8 cellular contexts compared by ENCODE assay signal in the genomic region with DNA sequence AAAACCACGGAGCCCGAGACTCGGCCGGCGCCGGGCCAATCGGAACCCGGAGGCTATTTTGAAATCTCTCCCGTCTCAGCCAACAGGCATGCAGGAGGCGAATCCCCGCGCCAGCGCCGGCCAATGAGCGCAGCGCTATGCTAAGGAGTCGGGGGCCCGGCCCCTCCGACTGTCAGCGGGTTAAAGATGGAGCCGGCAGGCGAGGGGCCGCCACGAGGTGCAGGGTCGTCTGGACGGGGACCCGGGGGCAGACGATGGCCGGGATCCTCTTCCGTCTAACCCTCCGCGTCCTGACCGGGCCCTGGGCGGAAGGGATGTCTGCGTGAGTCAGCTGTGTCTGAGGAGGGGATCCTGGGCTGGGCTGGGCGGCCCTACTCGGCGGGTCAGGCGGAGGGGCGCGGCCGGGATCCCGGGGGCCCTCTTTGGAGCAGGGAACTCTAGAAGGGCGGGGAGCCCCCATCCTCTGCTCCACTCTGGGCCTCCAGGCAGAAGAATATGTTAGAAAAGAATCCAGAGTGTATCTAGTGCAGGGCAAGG. TPM values are rescaled to one million over a fixed set of nuclear protein-coding genes. Genes with fewer than 3 reads are reported as not detected.
A peak's percentile ranks its signal among the peaks of the same experiment; 100 is the strongest.
DNase-seq lines count a peak whose midpoint lies in the region; ATAC-seq and TF ChIP-seq lines count a peak whose summit lies in the region.

No MANE protein-coding gene starts in this region.

- H3K27me3 Mint-ChIP-seq in activated T-cell treated with anti-CD3 and anti-CD28 coated beads, Interleukin-2, amount 50 U/mL, for 4 hours (ENCODE audit: low read depth) = no peaks in the 10 kb centered on the region
- H3K27me3 Mint-ChIP-seq in naive thymus-derived CD4-positive, alpha-beta T cell = no peaks in the 10 kb centered on the region

- in situ Hi-C loops in Panc1 (cut with HindIII; ENCODE audit: low pct_unique_long_range_greater_than_20kb, low sequenced_read_pairs) = no loop called here

- peaks cover 24% of the 10 kb centered on the region for H3K4me1 Mint-ChIP-seq in activated T-cell treated with anti-CD3 and anti-CD28 coated beads, Interleukin-2, amount 50 U/mL, for 4 hours (ENCODE audit: low read depth)
- H3K4me1 Mint-ChIP-seq in naive thymus-derived CD4-positive, alpha-beta T cell = peaks cover 16 to 38% (median 30%) of the 10 kb centered on the region in 7 donors

- CTCF ChIA-PET in Panc1 (lab: Charles Lee) = no interaction called here
- CTCF ChIA-PET in naive thymus-derived CD4-positive, alpha-beta T cell (lab: Charles Lee) = no interaction called here

- no peaks in the 10 kb centered on the region for H3K27me3 ChIP-seq in Panc1 (ENCODE audit: control insufficient read depth, insufficient read depth, low read length)
- no peaks in the 10 kb centered on the region for H3K27me3 ChIP-seq in naive thymus-derived CD4-positive, alpha-beta T cell (ENCODE audit: control insufficient read depth in 2 of 2, insufficient read depth in 2 of 2, low read length in 2 of 2)

- DNase-seq in DMS153 (lab: John Stamatoyannopoulos, UW) = peak; percentile 66
- DNase-seq in HuH-7 (ENCODE audit: low spot score) = peak; percentile 98
- no peak for DNase-seq in Panc1 (ENCODE audit: low read depth, low spot score)
- peak; percentile 71 for DNase-seq in activated T-cell treated with anti-CD3 and anti-CD28 coated beads, Interleukin-2, amount 50 U/mL, for 4 hours
- peak; percentile 83 for DNase-seq in fibroblast of gingiva (ENCODE audit: low read depth)
- peak; percentile 60 to 90 (median 77) for DNase-seq in naive thymus-derived CD4-positive, alpha-beta T cell
- DNase-seq in stimulated activated CD8-positive, alpha-beta memory T cell treated with anti-CD3 and anti-CD28 coated beads, Interleukin-7, amount 100 ng/mL, for 48 hours (ENCODE audit: extremely low read depth in 1 of 2, low read depth in 1 of 2) = peak; percentile 82 to 85

- BruUV-seq in Panc1 (replicated peaks; lab: Mats Ljungman, UMichigan) = no TSS peak

- ATAC-seq in GM21447 (IDR thresholded peaks at IDR 0.05; ENCODE audit: unreplicated experiment) (peak; percentile 87), Panc1 (peak; percentile 96)
- ATAC-seq in activated T-cell treated with anti-CD3 and anti-CD28 coated beads, Interleukin-2, amount 50 U/mL, for 4 hours = peak; percentile 98 to 99
- ATAC-seq in naive thymus-derived CD4-positive, alpha-beta T cell = peak; percentile 98

- no peaks in the 10 kb centered on the region for H3K9me3 ChIP-seq in Panc1 (ENCODE audit: control insufficient read depth, insufficient read depth, low read depth, low read length)
- no peaks in the 10 kb centered on the region for H3K9me3 ChIP-seq in naive thymus-derived CD4-positive, alpha-beta T cell (ENCODE audit: control insufficient read depth in 2 of 3, low read length in 3 of 3)

- H3K36me3 Mint-ChIP-seq in activated T-cell treated with anti-CD3 and anti-CD28 coated beads, Interleukin-2, amount 50 U/mL, for 4 hours (ENCODE audit: insufficient read depth) = no peaks in the 10 kb centered on the region
- peaks cover 0 to 6% (median 0%) of the 10 kb centered on the region in 5 donors for H3K36me3 Mint-ChIP-seq in naive thymus-derived CD4-positive, alpha-beta T cell

- no peaks in the 10 kb centered on the region for H3K36me3 ChIP-seq in Panc1 (ENCODE audit: control insufficient read depth, insufficient read depth, low read length)
- no peaks in the 10 kb centered on the region for H3K36me3 ChIP-seq in naive thymus-derived CD4-positive, alpha-beta T cell (ENCODE audit: control insufficient read depth in 2 of 3, insufficient read depth in 3 of 3, low read length in 3 of 3)

- intact Hi-C loops in Panc1 (cut with micrococcal nuclease; ENCODE audit: unreplicated experiment) = no loop called here
- intact Hi-C loops in naive thymus-derived CD4-positive, alpha-beta T cell (cut with micrococcal nuclease) = loop anchor here in 1 of 2 donors (1.0 kb wide), 2 partner anchors 10 to 13 kb away; partner anchors contain the start of gene SDF2L1

- H3K27ac Mint-ChIP-seq in naive thymus-derived CD4-positive, alpha-beta T cell = peak overlapping the region in 3 of 9 donors; percentile 8 to 85 (median 59)

- POLR2A ChIA-PET in Panc1 (lab: Charles Lee) = interaction anchor here (0.6 kb wide), 1 partner anchor 11 kb away, joined by 5 read pairs; no protein-coding TSS in a partner anchor
- POLR2A ChIA-PET in naive thymus-derived CD4-positive, alpha-beta T cell (lab: Charles Lee) = interaction anchor here (0.9 to 4.4 kb wide), 5 partner anchors 10 to 22 kb away, joined by 3 to 23 read pairs (median 3); partner anchors contain the start of genes PPIL2, SDF2L1 and YDJC

- H3K4me3 Mint-ChIP-seq in activated T-cell treated with anti-CD3 and anti-CD28 coated beads, Interleukin-2, amount 50 U/mL, for 4 hours = peak overlapping the region; percentile 86
- peak overlapping the region; percentile 82 to 89 (median 88) for H3K4me3 Mint-ChIP-seq in naive thymus-derived CD4-positive, alpha-beta T cell

- peak overlapping the region; percentile 64 to 69 for H3K4me3 ChIP-seq in Panc1 (ENCODE audit: low read depth in 2 of 2, low read length in 2 of 2)
- peak overlapping the region; percentile 63 for H3K4me3 ChIP-seq in naive thymus-derived CD4-positive, alpha-beta T cell (ENCODE audit: low read length)

- no peak for TF ChIP-seq CTCF in Panc1 (IDR thresholded peaks at IDR 0.05)

- peaks cover 2% of the 10 kb centered on the region; the same call in 1 of the 2 replicates for H3K4me1 ChIP-seq in Panc1 (ENCODE audit: control insufficient read depth, insufficient read depth, low read length)
- H3K4me1 ChIP-seq in naive thymus-derived CD4-positive, alpha-beta T cell (ENCODE audit: control insufficient read depth in 2 of 2, insufficient read depth in 2 of 2, low read length in 2 of 2) = peaks cover 9 to 20% of the 10 kb centered on the region in 2 donors

- peak overlapping the region; percentile 75; the same call in 1 of the 2 replicates for H3K27ac ChIP-seq in Panc1 (ENCODE audit: low read length)
- peak overlapping the region; percentile 45 for H3K27ac ChIP-seq in naive thymus-derived CD4-positive, alpha-beta T cell (ENCODE audit: low read depth, low read length)

- H3K9me3 Mint-ChIP-seq in activated T-cell treated with anti-CD3 and anti-CD28 coated beads, Interleukin-2, amount 50 U/mL, for 4 hours = no peaks in the 10 kb centered on the region
- H3K9me3 Mint-ChIP-seq in naive thymus-derived CD4-positive, alpha-beta T cell = no peaks in the 10 kb centered on the region

RNA-seq across cellular contexts. Expression of gene SDF2L1, which starts 10.0 kb away (rescaled TPM):
- total RNA-seq in Panc1 (2021; ENCODE audit: unreplicated experiment) = 66.0 TPM
- 101 TPM for polyA plus RNA-seq in Panc1 (2012; ENCODE audit: insufficient read length)
- 100 to 1,000 TPM; 151 to 173 (median 163) TPM for total RNA-seq in activated T-cell treated with anti-CD3 and anti-CD28 coated beads, Interleukin-2, amount 50 U/mL, for 4 hours
- total RNA-seq in naive thymus-derived CD4-positive, alpha-beta T cell = 10 to 100 TPM; 22.1 to 99.8 (median 31.7) TPM
- polyA plus RNA-seq in naive thymus-derived CD4-positive, alpha-beta T cell = 10 to 100 TPM; 70.2 to 72.4 TPM

RNA-seq across cellular contexts. Expression of gene PPIL2, which starts 13.7 kb away (rescaled TPM):
- 40.0 TPM for total RNA-seq in Panc1 (2021; ENCODE audit: unreplicated experiment)
- 39.3 TPM for polyA plus RNA-seq in Panc1 (2012; ENCODE audit: insufficient read length)
- total RNA-seq in activated T-cell treated with anti-CD3 and anti-CD28 coated beads, Interleukin-2, amount 50 U/mL, for 4 hours = 10 to 100 TPM; 40.0 to 44.7 (median 40.0) TPM
- 10 to 100 TPM; 69.5 to 81.8 (median 74.7) TPM for total RNA-seq in naive thymus-derived CD4-positive, alpha-beta T cell
- 10 to 100 TPM; 27.1 to 46.4 TPM for polyA plus RNA-seq in naive thymus-derived CD4-positive, alpha-beta T cell

RNA-seq across cellular contexts. Expression of gene CCDC116, which starts 19.5 kb away (rescaled TPM):
- not detected for total RNA-seq in Panc1 (2021; ENCODE audit: unreplicated experiment)
- polyA plus RNA-seq in Panc1 (2012; ENCODE audit: insufficient read length) = 0.17 TPM
- total RNA-seq in activated T-cell treated with anti-CD3 and anti-CD28 coated beads, Interleukin-2, amount 50 U/mL, for 4 hours = 1 to 10 TPM in 1 of 3 donors, under 1 TPM in 2; 0.73 to 1.3 (median 0.86) TPM
- under 1 TPM in 4 of 5 experiments, not detected in 1; 0.21 to 0.43 (median 0.27) TPM for total RNA-seq in naive thymus-derived CD4-positive, alpha-beta T cell
- polyA plus RNA-seq in naive thymus-derived CD4-positive, alpha-beta T cell = not detected

RNA-seq across cellular contexts. Expression of gene YDJC, which starts 22.3 kb away (rescaled TPM):
- total RNA-seq in Panc1 (2021; ENCODE audit: unreplicated experiment) = 60.6 TPM
- polyA plus RNA-seq in Panc1 (2012; ENCODE audit: insufficient read length) = 73.2 TPM
- 10 to 100 TPM; 74.5 to 91.5 (median 91.4) TPM for total RNA-seq in activated T-cell treated with anti-CD3 and anti-CD28 coated beads, Interleukin-2, amount 50 U/mL, for 4 hours
- 10 to 100 TPM; 29.0 to 56.0 (median 38.0) TPM for total RNA-seq in naive thymus-derived CD4-positive, alpha-beta T cell
- 10 to 100 TPM; 51.4 to 75.8 TPM for polyA plus RNA-seq in naive thymus-derived CD4-positive, alpha-beta T cell
